In genomic region chr6:30160391-30160790, GRCh38 we compare ENCODE assay signal across 34 cellular contexts. TPM values are rescaled to one million over a fixed set of nuclear protein-coding genes. Genes with fewer than 3 reads are reported as not detected.
"Had no signal": no experiment of that assay in that cellular context is flagged by ENCODE, and none has a peak within 500 bp of the region (broad histone marks: within the 10 kb centered on the region; RNA-seq: fewer than 3 reads in every experiment).

No MANE protein-coding gene starts in this region.

- H3K4me1 Mint-ChIP-seq: neural crest cell had no signal

- H3K4me3 Mint-ChIP-seq: naive B cell; naive thymus-derived CD8-positive, alpha-beta T cell; natural killer cell treated with Interleukin-12 subunit alpha and Interleukin-12 subunit beta and Interleukin-15 and Interleukin-18, amount 100 ng/mL, for 72 hours; nephron progenitor cell; neural crest cell; stimulated activated memory B cell treated with anti-CD40 and anti-IgM and Interleukin-4, amounts not matched to agents 10 μg/mL and 1 μg/mL and 100 μg/mL, for 72 hours; stimulated activated naive CD8-positive, alpha-beta T cell treated with anti-CD3 and anti-CD28 coated beads, Interleukin-15, amount 100 ng/mL, for 72 hours had no signal

- H3K27ac ChIP-seq: ovary, parathyroid adenoma, psoas muscle, skin epidermis, suprapubic skin, testis, tibial artery, transverse colon, upper lobe of right lung, uterus had no signal

- H3K27me3 ChIP-seq: ovary, testis, transverse colon, upper lobe of right lung had no signal

- H3K27ac Mint-ChIP-seq: naive thymus-derived CD8-positive, alpha-beta T cell; natural killer cell treated with Interleukin-12 subunit alpha and Interleukin-12 subunit beta and Interleukin-15 and Interleukin-18, amount 100 ng/mL, for 72 hours; nephron progenitor cell; progenitor cell of endocrine pancreas; stimulated activated memory B cell treated with anti-CD40 and anti-IgM and Interleukin-4, amounts not matched to agents 10 μg/mL and 1 μg/mL and 100 μg/mL, for 72 hours; stimulated activated naive CD8-positive, alpha-beta T cell treated with anti-CD3 and anti-CD28 coated beads, Interleukin-15, amount 100 ng/mL, for 72 hours had no signal

- H2AFZ ChIP-seq: parathyroid adenoma had no signal

- H3K9me3 ChIP-seq: ovary, psoas muscle, suprapubic skin, testis, tibial artery, transverse colon, upper lobe of right lung, uterus had no signal

- DNase-seq: naive B cell; naive thymus-derived CD8-positive, alpha-beta T cell; nephron progenitor cell; occipital lobe; ovary; posterior cingulate gyrus; psoas muscle; right cardiac atrium; stimulated activated CD4-positive, alpha-beta T cell treated with anti-CD3 and anti-CD28 coated beads, Interleukin-15, amount 100 ng/mL, for 24 hours; stimulated activated CD4-positive, alpha-beta T cell treated with anti-CD3 and anti-CD28 coated beads, Interleukin-2, amount 100 ng/mL, for 24 hours; stimulated activated CD4-positive, alpha-beta T cell treated with anti-CD3 and anti-CD28 coated beads, Interleukin-4, amount 100 ng/mL, for 1 hour; stimulated activated CD4-positive, alpha-beta T cell treated with anti-CD3 and anti-CD28 coated beads, Interleukin-4, amount 100 ng/mL, for 4 hours; stimulated activated CD8-positive, alpha-beta memory T cell treated with anti-CD3 and anti-CD28 coated beads, Interleukin-4, amount 100 ng/mL, for 48 hours; stimulated activated naive CD4-positive, alpha-beta T cell; stimulated activated naive CD8-positive, alpha-beta T cell treated with anti-CD3 and anti-CD28 coated beads, Interleukin-15, amount 100 ng/mL, for 72 hours; stimulated activated naive CD8-positive, alpha-beta T cell treated with anti-CD3 and anti-CD28 coated beads, Interleukin-15, Interleukin-2, amounts not matched to agents 100 U/mL and 50 U/mL, for 24 hours; substantia nigra; testis; tibial artery; transverse colon; upper lobe of right lung; uterus had no signal

- H3K79me2 ChIP-seq: parathyroid adenoma had no signal

- H3K4me3 ChIP-seq: ovary, psoas muscle, skin epidermis, suprapubic skin, testis, tibial artery, transverse colon, upper lobe of right lung, uterus had no signal

- H3K9ac ChIP-seq: parathyroid adenoma had no signal

- H3K4me1 ChIP-seq: parathyroid adenoma, psoas muscle, testis, uterus had no signal

- H3K36me3 Mint-ChIP-seq: naive B cell; naive thymus-derived CD8-positive, alpha-beta T cell; natural killer cell treated with Interleukin-12 subunit alpha and Interleukin-12 subunit beta and Interleukin-15 and Interleukin-18, amount 100 ng/mL, for 72 hours; stimulated activated memory B cell treated with anti-CD40 and anti-IgM and Interleukin-4, amounts not matched to agents 10 μg/mL and 1 μg/mL and 100 μg/mL, for 72 hours had no signal

- ATAC-seq: naive thymus-derived CD8-positive, alpha-beta T cell; natural killer cell treated with Interleukin-12 subunit alpha and Interleukin-12 subunit beta and Interleukin-15 and Interleukin-18, amount 100 ng/mL, for 72 hours; psoas muscle; right cardiac atrium; sciatic nerve; stimulated activated memory B cell treated with anti-CD40 and anti-IgM and Interleukin-4, amounts not matched to agents 10 μg/mL and 1 μg/mL and 100 μg/mL, for 72 hours; stimulated activated naive CD8-positive, alpha-beta T cell treated with anti-CD3 and anti-CD28 coated beads, Interleukin-15, amount 100 ng/mL, for 72 hours; stimulated activated naive CD8-positive, alpha-beta T cell treated with anti-CD3 and anti-CD28 coated beads, Interleukin-15, Interleukin-2, amounts not matched to agents 100 U/mL and 50 U/mL, for 24 hours; upper lobe of right lung had no signal

- H3K36me3 ChIP-seq: ovary, suprapubic skin, tibial artery, transverse colon, upper lobe of right lung, uterus had no signal

- H3K9me3 Mint-ChIP-seq: naive thymus-derived CD8-positive, alpha-beta T cell; natural killer cell treated with Interleukin-12 subunit alpha and Interleukin-12 subunit beta and Interleukin-15 and Interleukin-18, amount 100 ng/mL, for 72 hours; nephron progenitor cell; neural crest cell; stimulated activated memory B cell treated with anti-CD40 and anti-IgM and Interleukin-4, amounts not matched to agents 10 μg/mL and 1 μg/mL and 100 μg/mL, for 72 hours; stimulated activated naive CD8-positive, alpha-beta T cell treated with anti-CD3 and anti-CD28 coated beads, Interleukin-15, amount 100 ng/mL, for 72 hours had no signal

RNA-seq across cellular contexts. Expression of gene TRIM10, which starts 0.6 kb away (rescaled TPM):
- total RNA-seq: myocyte; naive thymus-derived CD8-positive, alpha-beta T cell; natural killer cell treated with Interleukin-12 subunit alpha and Interleukin-12 subunit beta and Interleukin-15 and Interleukin-18, amount 100 ng/mL, for 72 hours; neural crest cell; osteoblast; progenitor cell of endocrine pancreas; renal cortical epithelial cell; right cardiac atrium; upper lobe of right lung had no signal
- polyA plus RNA-seq: naive thymus-derived CD8-positive, alpha-beta T cell; ovary; psoas muscle; right cardiac atrium; urinary bladder had no signal

RNA-seq across cellular contexts. Expression of gene TRIM15, which starts 3.0 kb away (rescaled TPM):
- total RNA-seq: myocyte; naive thymus-derived CD8-positive, alpha-beta T cell; neural crest cell; occipital lobe; osteoblast; progenitor cell of endocrine pancreas; psoas muscle; renal cortical epithelial cell; right cardiac atrium; sciatic nerve; upper lobe of right lung; urinary bladder; uterus had no signal
- polyA plus RNA-seq: naive thymus-derived CD8-positive, alpha-beta T cell; ovary; right cardiac atrium; urinary bladder had no signal

RNA-seq across cellular contexts. Expression of gene TRIM40, which starts 24.5 kb away (rescaled TPM):
- total RNA-seq: myocyte; naive thymus-derived CD8-positive, alpha-beta T cell; natural killer cell treated with Interleukin-12 subunit alpha and Interleukin-12 subunit beta and Interleukin-15 and Interleukin-18, amount 100 ng/mL, for 72 hours; neural crest cell; occipital lobe; osteoblast; ovary; progenitor cell of endocrine pancreas; psoas muscle; renal cortical epithelial cell; right cardiac atrium; sciatic nerve; suprapubic skin; upper lobe of right lung; urinary bladder; uterus had no signal
- polyA plus RNA-seq: naive thymus-derived CD8-positive, alpha-beta T cell; ovary; right cardiac atrium; urinary bladder had no signal

RNA-seq across cellular contexts. Expression of gene TRIM31, which starts 47.5 kb away (rescaled TPM):
- total RNA-seq: myocyte; naive thymus-derived CD8-positive, alpha-beta T cell; natural killer cell treated with Interleukin-12 subunit alpha and Interleukin-12 subunit beta and Interleukin-15 and Interleukin-18, amount 100 ng/mL, for 72 hours; neural crest cell; occipital lobe; osteoblast; ovary; progenitor cell of endocrine pancreas; psoas muscle; renal cortical epithelial cell; right cardiac atrium; sciatic nerve; uterus had no signal
- polyA plus RNA-seq: ovary, right cardiac atrium had no signal
